ENCODE assay signal across 4 cellular contexts in genomic region chr6:148143771-148144170, GRCh38.
"Had no signal": no experiment of that assay in that cellular context is flagged by ENCODE, and none has a peak within 500 bp of the region (broad histone marks: within the 10 kb centered on the region; RNA-seq: fewer than 3 reads in every experiment).

No MANE protein-coding gene starts in this region.

- H3K4me3 Mint-ChIP-seq: IgD-negative memory B cell had no signal

- H3K4me3 ChIP-seq: K562 had no signal

- H3K27ac ChIP-seq: HL-60 had no signal

- H3K36me3 Mint-ChIP-seq: IgD-negative memory B cell had no signal

- DNase-seq: IMR-90 had no signal
